ENCODE assay signal across 2 cellular contexts in the genomic region with DNA sequence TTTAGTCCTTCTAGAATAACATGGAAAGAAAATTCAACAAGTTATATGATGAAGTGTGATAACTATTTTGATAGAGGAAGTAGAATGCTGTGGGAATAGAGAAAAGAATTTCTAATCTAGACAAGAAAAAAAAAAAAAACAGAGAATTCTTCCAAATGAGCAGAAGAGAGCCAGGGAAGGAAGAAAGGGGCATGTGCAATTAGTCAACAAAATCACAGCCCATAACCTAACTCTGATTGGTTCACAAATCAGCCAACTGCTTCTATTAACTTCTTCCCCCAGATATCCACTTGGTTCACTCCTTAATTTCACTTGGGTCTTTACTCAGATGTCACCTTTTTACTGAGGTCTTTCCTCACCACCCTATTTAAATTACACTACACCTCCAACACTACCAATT.
TF ChIP-seq lines count a peak whose summit lies in the region.

No MANE protein-coding gene starts in this region.

TF ChIP-seq in A549, 52 proteins besides CTCF, POLR2A, EP300 and RAD21 (continued from another document):
- TF ChIP-seq RCOR1 (IDR thresholded peaks at IDR 0.05; ENCODE audit: low read depth, low read length) (no peak), CEBPB (IDR thresholded peaks at IDR 0.05) (no peak), EHF (CRISPR knock-in tag; IDR thresholded peaks at IDR 0.05) (no peak), CBX2 (IDR thresholded peaks at IDR 0.05; ENCODE audit: borderline replicate concordance, low read depth) (no peak), MAZ (IDR thresholded peaks at IDR 0.05; ENCODE audit: borderline replicate concordance, low read depth, low read length) (no peak), TP53 (CRISPR knock-in tag; IDR thresholded peaks at IDR 0.05) (no peak), BHLHE40 (IDR thresholded peaks at IDR 0.05; ENCODE audit: low read depth, low read length) (no peak), ZC3H11A (IDR thresholded peaks at IDR 0.05) (no peak), PHF8 (IDR thresholded peaks at IDR 0.05; ENCODE audit: borderline replicate concordance, low read depth) (no peak), JUNB (IDR thresholded peaks at IDR 0.05) (no peak), NPAS2 (CRISPR knock-in tag; IDR thresholded peaks at IDR 0.05; ENCODE audit: borderline replicate concordance) (no peak)
- TF ChIP-seq, protein P1, sequence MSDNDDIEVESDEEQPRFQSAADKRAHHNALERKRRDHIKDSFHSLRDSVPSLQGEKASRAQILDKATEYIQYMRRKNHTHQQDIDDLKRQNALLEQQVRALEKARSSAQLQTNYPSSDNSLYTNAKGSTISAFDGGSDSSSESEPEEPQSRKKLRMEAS (IDR thresholded peaks at IDR 0.05), result no peak

TF ChIP-seq in K562, 482 proteins besides CTCF, POLR2A, EP300 and RAD21 (continued from another document):
- TF ChIP-seq, protein P2, sequence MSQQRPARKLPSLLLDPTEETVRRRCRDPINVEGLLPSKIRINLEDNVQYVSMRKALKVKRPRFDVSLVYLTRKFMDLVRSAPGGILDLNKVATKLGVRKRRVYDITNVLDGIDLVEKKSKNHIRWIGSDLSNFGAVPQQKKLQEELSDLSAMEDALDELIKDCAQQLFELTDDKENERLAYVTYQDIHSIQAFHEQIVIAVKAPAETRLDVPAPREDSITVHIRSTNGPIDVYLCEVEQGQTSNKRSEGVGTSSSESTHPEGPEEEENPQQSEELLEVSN (IDR thresholded peaks at IDR 0.05; ENCODE audit: borderline replicate concordance in 1 of 2, extremely low read depth in 1 of 2, insufficient read depth in 1 of 2, insufficient read length in 1 of 2, low read depth in 1 of 2, low read length in 1 of 2, poor library complexity in 1 of 2, severe bottlenecking in 1 of 2), result no peak
- TF ChIP-seq FOXA3 (CRISPR knock-in tag; conservative IDR thresholded peaks at IDR 0.05 in 1 of 2, IDR thresholded peaks at IDR 0.05 in 1 of 2), result no peak
- TF ChIP-seq, protein P3, sequence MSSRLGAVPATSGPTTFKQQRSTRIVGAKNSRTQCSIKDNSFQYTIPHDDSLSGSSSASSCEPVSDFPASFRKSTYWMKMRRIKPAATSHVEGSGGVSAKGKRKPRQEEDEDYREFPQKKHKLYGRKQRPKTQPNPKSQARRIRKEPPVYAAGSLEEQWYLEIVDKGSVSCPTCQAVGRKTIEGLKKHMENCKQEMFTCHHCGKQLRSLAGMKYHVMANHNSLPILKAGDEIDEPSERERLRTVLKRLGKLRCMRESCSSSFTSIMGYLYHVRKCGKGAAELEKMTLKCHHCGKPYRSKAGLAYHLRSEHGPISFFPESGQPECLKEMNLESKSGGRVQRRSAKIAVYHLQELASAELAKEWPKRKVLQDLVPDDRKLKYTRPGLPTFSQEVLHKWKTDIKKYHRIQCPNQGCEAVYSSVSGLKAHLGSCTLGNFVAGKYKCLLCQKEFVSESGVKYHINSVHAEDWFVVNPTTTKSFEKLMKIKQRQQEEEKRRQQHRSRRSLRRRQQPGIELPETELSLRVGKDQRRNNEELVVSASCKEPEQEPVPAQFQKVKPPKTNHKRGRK (tag; IDR thresholded peaks at IDR 0.05), result peak; percentile 70
- TF ChIP-seq, protein P4, sequence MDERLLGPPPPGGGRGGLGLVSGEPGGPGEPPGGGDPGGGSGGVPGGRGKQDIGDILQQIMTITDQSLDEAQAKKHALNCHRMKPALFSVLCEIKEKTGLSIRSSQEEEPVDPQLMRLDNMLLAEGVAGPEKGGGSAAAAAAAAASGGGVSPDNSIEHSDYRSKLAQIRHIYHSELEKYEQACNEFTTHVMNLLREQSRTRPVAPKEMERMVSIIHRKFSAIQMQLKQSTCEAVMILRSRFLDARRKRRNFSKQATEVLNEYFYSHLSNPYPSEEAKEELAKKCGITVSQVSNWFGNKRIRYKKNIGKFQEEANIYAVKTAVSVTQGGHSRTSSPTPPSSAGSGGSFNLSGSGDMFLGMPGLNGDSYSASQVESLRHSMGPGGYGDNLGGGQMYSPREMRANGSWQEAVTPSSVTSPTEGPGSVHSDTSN (CRISPR knock-in tag; IDR thresholded peaks at IDR 0.05; ENCODE audit: low read depth), result no peak
- TF ChIP-seq, protein P4 (tag; conservative IDR thresholded peaks at IDR 0.05; ENCODE audit: low read depth), result no peak
- TF ChIP-seq, protein P5, sequence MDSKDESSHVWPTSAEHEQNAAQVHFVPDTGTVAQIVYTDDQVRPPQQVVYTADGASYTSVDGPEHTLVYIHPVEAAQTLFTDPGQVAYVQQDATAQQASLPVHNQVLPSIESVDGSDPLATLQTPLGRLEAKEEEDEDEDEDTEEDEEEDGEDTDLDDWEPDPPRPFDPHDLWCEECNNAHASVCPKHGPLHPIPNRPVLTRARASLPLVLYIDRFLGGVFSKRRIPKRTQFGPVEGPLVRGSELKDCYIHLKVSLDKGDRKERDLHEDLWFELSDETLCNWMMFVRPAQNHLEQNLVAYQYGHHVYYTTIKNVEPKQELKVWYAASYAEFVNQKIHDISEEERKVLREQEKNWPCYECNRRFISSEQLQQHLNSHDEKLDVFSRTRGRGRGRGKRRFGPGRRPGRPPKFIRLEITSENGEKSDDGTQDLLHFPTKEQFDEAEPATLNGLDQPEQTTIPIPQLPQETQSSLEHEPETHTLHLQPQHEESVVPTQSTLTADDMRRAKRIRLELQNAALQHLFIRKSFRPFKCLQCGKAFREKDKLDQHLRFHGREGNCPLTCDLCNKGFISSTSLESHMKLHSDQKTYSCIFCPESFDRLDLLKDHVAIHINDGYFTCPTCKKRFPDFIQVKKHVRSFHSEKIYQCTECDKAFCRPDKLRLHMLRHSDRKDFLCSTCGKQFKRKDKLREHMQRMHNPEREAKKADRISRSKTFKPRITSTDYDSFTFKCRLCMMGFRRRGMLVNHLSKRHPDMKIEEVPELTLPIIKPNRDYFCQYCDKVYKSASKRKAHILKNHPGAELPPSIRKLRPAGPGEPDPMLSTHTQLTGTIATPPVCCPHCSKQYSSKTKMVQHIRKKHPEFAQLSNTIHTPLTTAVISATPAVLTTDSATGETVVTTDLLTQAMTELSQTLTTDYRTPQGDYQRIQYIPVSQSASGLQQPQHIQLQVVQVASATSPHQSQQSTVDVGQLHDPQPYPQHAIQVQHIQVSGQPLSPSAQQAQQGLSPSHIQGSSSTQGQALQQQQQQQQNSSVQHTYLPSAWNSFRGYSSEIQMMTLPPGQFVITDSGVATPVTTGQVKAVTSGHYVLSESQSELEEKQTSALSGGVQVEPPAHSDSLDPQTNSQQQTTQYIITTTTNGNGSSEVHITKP (IDR thresholded peaks at IDR 0.05; ENCODE audit: partially characterized antibody), result peak; percentile 35
